ENCODE assay signal across 15 cellular contexts in genomic region chr10:3105905-3106304, GRCh38. TPM values are rescaled to one million over a fixed set of nuclear protein-coding genes. Genes with fewer than 3 reads are reported as not detected.
A peak's percentile ranks its signal among the peaks of the same experiment; 100 is the strongest.
DNase-seq lines count a peak whose midpoint lies in the region; ATAC-seq and TF ChIP-seq lines count a peak whose summit lies in the region.
"Had no signal": no experiment of that assay in that cellular context is flagged by ENCODE, and none has a peak within 500 bp of the region (broad histone marks: within the 10 kb centered on the region; RNA-seq: fewer than 3 reads in every experiment).

No MANE protein-coding gene starts in this region.

- H4K20me1 ChIP-seq in IMR-90 (ENCODE audit: insufficient read depth, low read length), result peaks cover 22% of the 10 kb centered on the region

- H3K9me1 ChIP-seq in IMR-90 (ENCODE audit: insufficient read depth, low read length), result peaks cover 26% of the 10 kb centered on the region

- 92% methylated on average over 9 of the region's 20 CpGs; no CpG with 5 or more reads in 1 of the 2 experiments for WGBS in IMR-90 (ENCODE audit: extremely low coverage in 2 of 2, insufficient read length in 1 of 2), 2 experiments

- H3K9me3 Mint-ChIP-seq in activated CD8-positive, alpha-beta T cell treated with anti-CD3 and anti-CD28 coated beads, Interleukin-2, amount 10 ng/mL, durations not matched to agents 7 days and 5 days (ENCODE audit: insufficient read depth), result no peaks in the 10 kb centered on the region
- no peaks in the 10 kb centered on the region for H3K9me3 Mint-ChIP-seq in activated CD8-positive, alpha-beta T cell treated with anti-CD3 and anti-CD28 coated beads for 36 hours
- no peaks in the 10 kb centered on the region for H3K9me3 Mint-ChIP-seq in osteocyte (ENCODE audit: unreplicated experiment)

- H2BK5ac ChIP-seq in IMR-90 (ENCODE audit: low read depth, low read length, poor library complexity, severe bottlenecking), result no peak overlapping the region

- no peak overlapping the region for H3K56ac ChIP-seq in IMR-90 (ENCODE audit: extremely low read depth, insufficient read depth, low read length)

- no peak overlapping the region for H3K4me3 Mint-ChIP-seq in activated CD8-positive, alpha-beta T cell treated with anti-CD3 and anti-CD28 coated beads, Interleukin-2, amount 10 ng/mL, durations not matched to agents 7 days and 5 days
- H3K4me3 Mint-ChIP-seq in activated CD8-positive, alpha-beta T cell treated with anti-CD3 and anti-CD28 coated beads for 36 hours, result no peak overlapping the region
- H3K4me3 Mint-ChIP-seq in osteocyte (ENCODE audit: unreplicated experiment), result no peak overlapping the region

- H3K36me3 Mint-ChIP-seq in activated CD8-positive, alpha-beta T cell treated with anti-CD3 and anti-CD28 coated beads, Interleukin-2, amount 10 ng/mL, durations not matched to agents 7 days and 5 days (ENCODE audit: low read depth), result peaks cover 73% of the 10 kb centered on the region
- peaks cover 75% of the 10 kb centered on the region for H3K36me3 Mint-ChIP-seq in activated CD8-positive, alpha-beta T cell treated with anti-CD3 and anti-CD28 coated beads for 36 hours (ENCODE audit: low read depth)
- peaks cover 52% of the 10 kb centered on the region for H3K36me3 Mint-ChIP-seq in osteocyte (ENCODE audit: unreplicated experiment)

- H3K23ac ChIP-seq in IMR-90 (ENCODE audit: low read depth, low read length), result no peak overlapping the region

- dilution Hi-C loops in IMR-90 (cut with HindIII; ENCODE audit: low sequenced_read_pairs, unreplicated experiment), result no loop called here

- TF ChIP-seq POLR2A in IMR-90 (IDR thresholded peaks at IDR 0.05; ENCODE audit: low read depth, low read length), result no peak

- CTCF ChIA-PET in activated CD8-positive, alpha-beta T cell treated with anti-CD3 and anti-CD28 coated beads, Interleukin-2, amount 10 ng/mL, durations not matched to agents 7 days and 5 days (lab: Charles Lee), result no interaction called here
- CTCF ChIA-PET in activated CD8-positive, alpha-beta T cell treated with anti-CD3 and anti-CD28 coated beads for 36 hours (lab: Charles Lee), result no interaction called here
- CTCF ChIA-PET in IMR-90 (lab: Yijun Ruan, JAX), result no interaction called here

- H2AK9ac ChIP-seq in IMR-90 (replicated peaks; ENCODE audit: low read depth, low read length, poor library complexity), result no peak overlapping the region

- no peaks in the 10 kb centered on the region for H3K27me3 Mint-ChIP-seq in activated CD8-positive, alpha-beta T cell treated with anti-CD3 and anti-CD28 coated beads, Interleukin-2, amount 10 ng/mL, durations not matched to agents 7 days and 5 days (ENCODE audit: low read depth)
- no peaks in the 10 kb centered on the region for H3K27me3 Mint-ChIP-seq in activated CD8-positive, alpha-beta T cell treated with anti-CD3 and anti-CD28 coated beads for 36 hours
- no peaks in the 10 kb centered on the region for H3K27me3 Mint-ChIP-seq in osteocyte (ENCODE audit: unreplicated experiment)

- no peak for DNase-seq in activated CD8-positive, alpha-beta T cell treated with anti-CD3 and anti-CD28 coated beads, Interleukin-2, amount 10 ng/mL, durations not matched to agents 7 days and 5 days
- no peak for DNase-seq in activated CD8-positive, alpha-beta T cell treated with anti-CD3 and anti-CD28 coated beads for 36 hours
- DNase-seq in IMR-90 (no peak), caudate nucleus (lab: John Stamatoyannopoulos, UW) (no peak), osteocyte (ENCODE audit: extremely low spot score, unreplicated experiment) (no peak), NCI-H69 (lab: John Stamatoyannopoulos, UW) (no peak), epidermal melanocyte (ENCODE audit: insufficient read length, low spot score) (no peak), GF-D8 (lab: John Stamatoyannopoulos, UW) (no peak)
- DNase-seq: DMS 273 treated with DMSO at 0.1 percent for 48 hours, NCI-H187 treated with DMSO at 0.1 percent for 48 hours, NCI-H446 treated with DMSO at 0.1 percent for 48 hours, PC-9 had no signal

- H2BK15ac ChIP-seq in IMR-90 (ENCODE audit: low read depth, low read length), result no peak overlapping the region

- H3K4ac ChIP-seq in IMR-90 (ENCODE audit: low read depth, low read length), result peak overlapping the region; percentile 17; the same call in 1 of the 2 replicates

- intact Hi-C loops in activated CD8-positive, alpha-beta T cell treated with anti-CD3 and anti-CD28 coated beads for 36 hours (cut with micrococcal nuclease), result no loop called here
- intact Hi-C loops in IMR-90 (cut with micrococcal nuclease), result loop anchor here (5.0 kb wide), 1 partner anchor 179 kb away; no protein-coding TSS in a partner anchor

- H2BK20ac ChIP-seq in IMR-90 (ENCODE audit: low read depth, low read length), result no peak overlapping the region

- no TSS peak for BruUV-seq in IMR-90 (replicated peaks; lab: Mats Ljungman, UMichigan)

- peak overlapping the region; percentile 30; the same call in 1 of the 2 replicates for H3K27ac ChIP-seq in IMR-90 (ENCODE audit: insufficient read depth, low read length)
- peak overlapping the region; percentile 40 for H3K27ac ChIP-seq in caudate nucleus (ENCODE audit: low read depth, low read length)
- H3K27ac ChIP-seq: C4-2B, PC-9 had no signal

- in situ Hi-C loops in IMR-90 (cut with MboI; ENCODE audit: low sequenced_read_pairs), result no loop called here

- H3K79me1 ChIP-seq in IMR-90 (ENCODE audit: low read depth in 1 of 2, low read length in 2 of 2), result peaks cover 35 to 73% of the 10 kb centered on the region in 2 experiments

- no peak overlapping the region for H2AK5ac ChIP-seq in IMR-90 (ENCODE audit: low read depth, low read length)

- no peaks in the 10 kb centered on the region for H3K9me3 ChIP-seq in IMR-90 (ENCODE audit: control insufficient read depth, insufficient read depth, low read length)
- H3K9me3 ChIP-seq: HAP-1 had no signal

- POLR2A ChIA-PET in activated CD8-positive, alpha-beta T cell treated with anti-CD3 and anti-CD28 coated beads, Interleukin-2, amount 10 ng/mL, durations not matched to agents 7 days and 5 days (lab: Charles Lee), result no interaction called here
- POLR2A ChIA-PET in activated CD8-positive, alpha-beta T cell treated with anti-CD3 and anti-CD28 coated beads for 36 hours (lab: Charles Lee), result no interaction called here
- POLR2A ChIA-PET in IMR-90 (lab: Charles Lee; ENCODE audit: unreplicated experiment), result no interaction called here

- H3K4me1 Mint-ChIP-seq in activated CD8-positive, alpha-beta T cell treated with anti-CD3 and anti-CD28 coated beads, Interleukin-2, amount 10 ng/mL, durations not matched to agents 7 days and 5 days (ENCODE audit: low read depth), result no peaks in the 10 kb centered on the region
- no peaks in the 10 kb centered on the region for H3K4me1 Mint-ChIP-seq in activated CD8-positive, alpha-beta T cell treated with anti-CD3 and anti-CD28 coated beads for 36 hours (ENCODE audit: low read depth)
- peaks cover 16% of the 10 kb centered on the region for H3K4me1 Mint-ChIP-seq in osteocyte (ENCODE audit: unreplicated experiment)

- H4K8ac ChIP-seq in IMR-90 (ENCODE audit: low read depth in 2 of 2, low read length in 2 of 2), result no peak overlapping the region

- no peak overlapping the region for H4K5ac ChIP-seq in IMR-90 (ENCODE audit: low read depth, low read length)

- no peak for ATAC-seq in activated CD8-positive, alpha-beta T cell treated with anti-CD3 and anti-CD28 coated beads, Interleukin-2, amount 10 ng/mL, durations not matched to agents 7 days and 5 days
- ATAC-seq in activated CD8-positive, alpha-beta T cell treated with anti-CD3 and anti-CD28 coated beads for 36 hours, result no peak
- no peak for ATAC-seq in IMR-90 (ENCODE audit: low read depth)
- ATAC-seq: Right ventricle myocardium inferior had no signal

- peaks cover 66% of the 10 kb centered on the region for H3K36me3 ChIP-seq in IMR-90 (ENCODE audit: control insufficient read depth, insufficient read depth, low read length)

- peak overlapping the region; percentile 26; the same call in 1 of the 2 replicates for H4K91ac ChIP-seq in IMR-90 (ENCODE audit: insufficient read depth, low read depth, low read length)

- no peaks in the 10 kb centered on the region for H3K27me3 ChIP-seq in IMR-90 (ENCODE audit: control insufficient read depth, insufficient read depth, low read length)

- H3K4me3 ChIP-seq in IMR-90 (ENCODE audit: insufficient read depth, low read depth, low read length), result no peak overlapping the region
- H3K4me3 ChIP-seq: HAP-1, PC-9 had no signal

- H3K4me1 ChIP-seq in IMR-90 (ENCODE audit: control insufficient read depth, insufficient read depth, low read length), result peaks cover 12% of the 10 kb centered on the region

- no peak overlapping the region for H2BK120ac ChIP-seq in IMR-90 (ENCODE audit: low read depth, low read length)

- H3K27ac Mint-ChIP-seq in activated CD8-positive, alpha-beta T cell treated with anti-CD3 and anti-CD28 coated beads, Interleukin-2, amount 10 ng/mL, durations not matched to agents 7 days and 5 days, result peak overlapping the region; percentile 49
- H3K27ac Mint-ChIP-seq in activated CD8-positive, alpha-beta T cell treated with anti-CD3 and anti-CD28 coated beads for 36 hours, result no peak overlapping the region
- H3K27ac Mint-ChIP-seq in osteocyte (ENCODE audit: unreplicated experiment), result peak overlapping the region; percentile 60

- no peak for TF ChIP-seq CTCF in activated CD8-positive, alpha-beta T cell treated with anti-CD3 and anti-CD28 coated beads for 36 hours (IDR thresholded peaks at IDR 0.05)
- no peak for TF ChIP-seq CTCF in IMR-90 (conservative IDR thresholded peaks at IDR 0.05; ENCODE audit: low read depth, low read length)
- no peak for TF ChIP-seq CTCF in osteocyte (IDR thresholded peaks at IDR 0.05)

- H3K9ac ChIP-seq in IMR-90 (ENCODE audit: low read depth, low read length), result no peak overlapping the region

- no peak overlapping the region for H3K18ac ChIP-seq in IMR-90 (ENCODE audit: low read depth, low read length)

- no peak overlapping the region for H3K14ac ChIP-seq in IMR-90 (replicated peaks; ENCODE audit: low read depth, low read length)

- no peak for TF ChIP-seq RAD21 in IMR-90 (IDR thresholded peaks at IDR 0.05; ENCODE audit: low read length)

- no peak overlapping the region for H2AFZ ChIP-seq in IMR-90 (replicated peaks; ENCODE audit: low read length, poor library complexity)
- H2AFZ ChIP-seq: PC-9 had no signal

- H3K4me2 ChIP-seq in IMR-90 (ENCODE audit: low read depth, low read length), result no peak overlapping the region
- H3K4me2 ChIP-seq: PC-9 had no signal

TF ChIP-seq in IMR-90, 13 proteins besides CTCF, POLR2A, EP300 and RAD21 (continues in another document):
- no peak for TF ChIP-seq CEBPB (IDR thresholded peaks at IDR 0.05; ENCODE audit: low read depth, low read length)
- no peak for TF ChIP-seq MXI1 (IDR thresholded peaks at IDR 0.05; ENCODE audit: borderline replicate concordance, low read depth, low read length)
- no peak for TF ChIP-seq SMC3 (IDR thresholded peaks at IDR 0.05; ENCODE audit: low read depth, low read length)
- no peak for TF ChIP-seq RFX5 (IDR thresholded peaks at IDR 0.05; ENCODE audit: low read depth, low read length)

RNA-seq across cellular contexts. Expression of gene PFKP, which starts 38.6 kb away (rescaled TPM):
- 100 to 1,000 TPM; 220 to 233 TPM for total RNA-seq in activated CD8-positive, alpha-beta T cell treated with anti-CD3 and anti-CD28 coated beads, Interleukin-2, amount 10 ng/mL, durations not matched to agents 7 days and 5 days
- total RNA-seq in activated CD8-positive, alpha-beta T cell treated with anti-CD3 and anti-CD28 coated beads for 36 hours, result 100 to 1,000 TPM; 217 to 219 TPM
- total RNA-seq in IMR-90 (2012; rRNA removed) (281 and 294 TPM in 2 replicates), osteocyte (150 and 158 TPM in 2 replicates)
- 223 and 249 TPM in 2 replicates for polyA plus RNA-seq in IMR-90 (2012; rRNA removed)
- polyA plus RNA-seq in IMR-90 (2012; cell fraction: cytosol; rRNA removed), result 173 and 244 TPM in 2 replicates
- polyA plus RNA-seq in IMR-90 (2012; cell fraction: nucleus; rRNA removed; ENCODE audit: low replicate concordance), result 276 and 335 TPM in 2 replicates
